ENCODE assay signal across 8 cellular contexts in genomic region chr3:49104427-49105291, GRCh38. TPM values are rescaled to one million over a fixed set of nuclear protein-coding genes. Genes with fewer than 3 reads are reported as not detected.
A peak's percentile ranks its signal among the peaks of the same experiment; 100 is the strongest.
DNase-seq lines count a peak whose midpoint lies in the region; ATAC-seq and TF ChIP-seq lines count a peak whose summit lies in the region.

Gene QARS1 (minus strand): TSS chr3:49104757. CDS start chr3:49104733, 24 bp downstream.

- H2AK9ac ChIP-seq in IMR-90 (replicated peaks; ENCODE audit: low read depth, low read length, poor library complexity) = peak within 1 kb of the TSS; percentile 94

- H3K27me3 Mint-ChIP-seq in Calu3 (ENCODE audit: unreplicated experiment) = no peaks in the 10 kb centered on the region

- WGBS in IMR-90 (ENCODE audit: extremely low coverage in 2 of 2, insufficient read length in 1 of 2), 2 experiments = 1% methylated on average over 20 of the region's 50 CpGs; no CpG with 5 or more reads in 1 of the 2 experiments

- no peak within 1 kb of the TSS; the same call in 2 of the 3 replicates for H2BK15ac ChIP-seq in IMR-90 (ENCODE audit: low read depth, low read length)

- dilution Hi-C loops in IMR-90 (cut with HindIII; ENCODE audit: low sequenced_read_pairs, unreplicated experiment) = no loop called here

- peak within 1 kb of the TSS; percentile 91 for H3K27ac Mint-ChIP-seq in Calu3 (ENCODE audit: unreplicated experiment)

- peak within 1 kb of the TSS; percentile 98 for H2AK5ac ChIP-seq in IMR-90 (ENCODE audit: low read depth, low read length)

- H3K9me3 ChIP-seq in IMR-90 (ENCODE audit: control insufficient read depth, insufficient read depth, low read length) (no peaks in the 10 kb centered on the region), mononuclear cell (ENCODE audit: low read depth, low read length) (no peaks in the 10 kb centered on the region)

- H3K27ac ChIP-seq in IMR-90 (ENCODE audit: insufficient read depth, low read length) = peak within 1 kb of the TSS; percentile 93

- BruUV-seq in Calu3 (replicated peaks; lab: Mats Ljungman, UMichigan) (TSS peak; percentile 91), IMR-90 (replicated peaks; lab: Mats Ljungman, UMichigan) (TSS peak; percentile 51)

- H3K4me3 ChIP-seq in IMR-90 (ENCODE audit: insufficient read depth, low read depth, low read length) (peak within 1 kb of the TSS; percentile 91), mononuclear cell (ENCODE audit: low read length) (peak within 1 kb of the TSS; percentile 65)

- no peak for TF ChIP-seq RAD21 in IMR-90 (IDR thresholded peaks at IDR 0.05; ENCODE audit: low read length)

- peak within 1 kb of the TSS; percentile 98 for H3K4me3 Mint-ChIP-seq in Calu3 (ENCODE audit: low read depth, unreplicated experiment)

- intact Hi-C loops in Calu3 (cut with micrococcal nuclease; ENCODE audit: unreplicated experiment) = no loop called here
- intact Hi-C loops in IMR-90 (cut with micrococcal nuclease) = no loop called here

- peak within 1 kb of the TSS; percentile 93 for H4K5ac ChIP-seq in IMR-90 (ENCODE audit: low read depth, low read length)

- H4K91ac ChIP-seq in IMR-90 (ENCODE audit: insufficient read depth, low read depth, low read length) = peak within 1 kb of the TSS; percentile 89

- peak within 1 kb of the TSS; percentile 64 to 97 for H4K8ac ChIP-seq in IMR-90 (ENCODE audit: low read depth in 2 of 2, low read length in 2 of 2)

- peaks cover 16% of the 10 kb centered on the region for H3K9me1 ChIP-seq in IMR-90 (ENCODE audit: insufficient read depth, low read length)

- peak within 1 kb of the TSS; percentile 98 for H2AFZ ChIP-seq in IMR-90 (replicated peaks; ENCODE audit: low read length, poor library complexity)

- H3K4ac ChIP-seq in IMR-90 (ENCODE audit: low read depth, low read length) = peak within 1 kb of the TSS; percentile 95

- H3K79me1 ChIP-seq in IMR-90 (ENCODE audit: low read depth in 1 of 2, low read length in 2 of 2) = peaks cover 38 to 43% of the 10 kb centered on the region in 2 experiments

- TF ChIP-seq POLR2A in IMR-90 (IDR thresholded peaks at IDR 0.05; ENCODE audit: low read depth, low read length) = peak; percentile 87

- H3K14ac ChIP-seq in IMR-90 (replicated peaks; ENCODE audit: low read depth, low read length) = peak within 1 kb of the TSS; percentile 99

- TF ChIP-seq CTCF in Calu3 (IDR thresholded peaks at IDR 0.05; ENCODE audit: unreplicated experiment) = no peak
- no peak for TF ChIP-seq CTCF in IMR-90 (conservative IDR thresholded peaks at IDR 0.05; ENCODE audit: low read depth, low read length)

- peaks cover 48% of the 10 kb centered on the region for H3K36me3 ChIP-seq in IMR-90 (ENCODE audit: control insufficient read depth, insufficient read depth, low read length)

- in situ Hi-C loops in IMR-90 (cut with MboI; ENCODE audit: low sequenced_read_pairs) = no loop called here

- H3K23ac ChIP-seq in IMR-90 (ENCODE audit: low read depth, low read length) = peak within 1 kb of the TSS; percentile 98

- CTCF ChIA-PET in Calu3 (lab: Charles Lee) (interaction anchor here (0.6 to 2.4 kb wide), 2 partner anchors 11 to 1281 kb away, joined by 3 to 12 read pairs; partner anchors contain the start of gene QRICH1), IMR-90 (lab: Yijun Ruan, JAX) (interaction anchor here (1.2 kb wide), 2 partner anchors 10 kb away, joined by 4 to 5 read pairs; partner anchors contain the start of gene QRICH1)

- H3K36me3 Mint-ChIP-seq in Calu3 (ENCODE audit: insufficient read depth, unreplicated experiment) = peaks cover 61% of the 10 kb centered on the region

- peak within 1 kb of the TSS; percentile 99 for H3K4me2 ChIP-seq in IMR-90 (ENCODE audit: low read depth, low read length)

- H3K9me3 Mint-ChIP-seq in Calu3 (ENCODE audit: low read depth, unreplicated experiment) = no peaks in the 10 kb centered on the region

- H3K9ac ChIP-seq in IMR-90 (ENCODE audit: low read depth, low read length) = peak within 1 kb of the TSS; percentile 97

- H3K27me3 ChIP-seq in IMR-90 (ENCODE audit: control insufficient read depth, insufficient read depth, low read length) (no peaks in the 10 kb centered on the region), mononuclear cell (ENCODE audit: insufficient read depth, low read length) (no peaks in the 10 kb centered on the region)

- peak within 1 kb of the TSS; percentile 62 for H3K18ac ChIP-seq in IMR-90 (ENCODE audit: low read depth, low read length)

- ATAC-seq in GM21447 (IDR thresholded peaks at IDR 0.05; ENCODE audit: unreplicated experiment) = peak; percentile 92
- ATAC-seq in IMR-90 (ENCODE audit: low read depth) = peak; percentile 99

- H3K4me1 ChIP-seq in IMR-90 (ENCODE audit: control insufficient read depth, insufficient read depth, low read length) = peaks cover 9% of the 10 kb centered on the region
- peaks cover 24% of the 10 kb centered on the region for H3K4me1 ChIP-seq in mononuclear cell (ENCODE audit: insufficient read depth, low read length)

- H3K56ac ChIP-seq in IMR-90 (ENCODE audit: extremely low read depth, insufficient read depth, low read length) = peak within 1 kb of the TSS; percentile 95

- peak within 1 kb of the TSS; percentile 90 for H2BK5ac ChIP-seq in IMR-90 (ENCODE audit: low read depth, low read length, poor library complexity, severe bottlenecking)

- H4K20me1 ChIP-seq in IMR-90 (ENCODE audit: insufficient read depth, low read length) = no peaks in the 10 kb centered on the region

- peak within 1 kb of the TSS; percentile 67; the same call in 1 of the 2 replicates for H2BK120ac ChIP-seq in IMR-90 (ENCODE audit: low read depth, low read length)

- H3K4me1 Mint-ChIP-seq in Calu3 (ENCODE audit: low read depth, unreplicated experiment) = peaks cover 10% of the 10 kb centered on the region

- DNase-seq in Calu3 (peak; percentile 92), IMR-90 (peak; percentile 88), OCI-M2 (lab: John Stamatoyannopoulos, UW; ENCODE audit: unreplicated experiment) (peak; percentile 63), activated T-cell treated with anti-CD3 and anti-CD28 coated beads for 24 hours (ENCODE audit: low read depth) (peak; percentile 85), epidermal melanocyte (ENCODE audit: insufficient read length, low spot score) (peak; percentile 99)
- DNase-seq in stimulated activated CD8-positive, alpha-beta memory T cell treated with anti-CD3 and anti-CD28 coated beads, Interleukin-2, amount 100 ng/mL, for 48 hours (ENCODE audit: low read depth in 2 of 2) = peak; percentile 84 to 87

- peak within 1 kb of the TSS; percentile 37; the same call in 1 of the 2 replicates for H2BK20ac ChIP-seq in IMR-90 (ENCODE audit: low read depth, low read length)

- POLR2A ChIA-PET in IMR-90 (lab: Charles Lee; ENCODE audit: unreplicated experiment) = interaction anchor here (1.3 kb wide), 1 partner anchor 83 kb away, joined by 3 read pairs; the partner anchor contains the start of gene NDUFAF3

TF ChIP-seq in IMR-90, 13 proteins besides CTCF, POLR2A, EP300 and RAD21:
- TF ChIP-seq CEBPB (IDR thresholded peaks at IDR 0.05; ENCODE audit: low read depth, low read length) (no peak), MXI1 (IDR thresholded peaks at IDR 0.05; ENCODE audit: borderline replicate concordance, low read depth, low read length) (peak; percentile 74)

RNA-seq across cellular contexts. Expression of gene QARS1, which starts in this region (rescaled TPM):
- 179 and 248 TPM in 2 replicates for total RNA-seq in Calu3 (2022)
- total RNA-seq in IMR-90 (2012; rRNA removed) = 396 and 404 TPM in 2 replicates
- 296 and 354 TPM in 2 replicates for polyA plus RNA-seq in IMR-90 (2012; rRNA removed)
- 212 and 239 TPM in 2 replicates for polyA plus RNA-seq in IMR-90 (2012; cell fraction: cytosol; rRNA removed)
- 507 and 1,033 TPM in 2 replicates for polyA plus RNA-seq in IMR-90 (2012; cell fraction: nucleus; rRNA removed; ENCODE audit: low replicate concordance)
- 262 TPM for total RNA-seq in mononuclear cell

Comparison
In these comparisons a context has a peak if more than half of its experiments do, and no peak if none do; other contexts are left out.
1. Peak in every context shown above with its lines: DNase-seq, ATAC-seq, H3K4me3 ChIP-seq and H3K27ac ChIP-seq.